ENCODE assay signal across 19 cellular contexts in genomic region chr9:101115062-101115461, GRCh38.
DNase-seq lines count a peak whose midpoint lies in the region; FAIRE-seq and TF ChIP-seq lines count a peak whose summit lies in the region.
"Had no signal": no experiment of that assay in that cellular context is flagged by ENCODE, and none has a peak within 500 bp of the region (broad histone marks: within the 10 kb centered on the region; RNA-seq: fewer than 3 reads in every experiment).

No MANE protein-coding gene starts in this region.

- H3K9ac ChIP-seq in H9 (ENCODE audit: extremely low read depth, insufficient read length, low read length), result no peak overlapping the region
- no peak overlapping the region for H3K9ac ChIP-seq in H1 (replicated peaks in 1 of 4; ENCODE audit: extremely low read depth in 1 of 4, low read depth in 3 of 4, low read length in 3 of 4)
- H3K9ac ChIP-seq in mesendoderm (ENCODE audit: low read length), result no peak overlapping the region
- H3K9ac ChIP-seq: GM23248 had no signal

- H3K56ac ChIP-seq in H9 (ENCODE audit: insufficient read length, low read depth, low read length) (no peak overlapping the region), H1 (replicated peaks; ENCODE audit: insufficient read length, low read depth, low read length) (no peak overlapping the region), mesendoderm (ENCODE audit: low read length) (peak overlapping the region; percentile 2)

- no peaks in the 10 kb centered on the region for H3K9me3 Mint-ChIP-seq in H9
- H3K9me3 Mint-ChIP-seq: IgD-negative memory B cell had no signal

- H3K79me2 ChIP-seq in H9 (ENCODE audit: insufficient read depth, low read length), result no peaks in the 10 kb centered on the region
- no peaks in the 10 kb centered on the region for H3K79me2 ChIP-seq in H1 (ENCODE audit: control insufficient read depth in 1 of 2, insufficient read depth in 2 of 2, low read length in 2 of 2)
- H3K79me2 ChIP-seq in mesendoderm (ENCODE audit: control insufficient read depth, insufficient read depth, low read length), result no peaks in the 10 kb centered on the region

- H3K27ac ChIP-seq in H9 (ENCODE audit: insufficient read length, low read depth, low read length) (no peak overlapping the region), H1 (ENCODE audit: low read depth, low read length) (no peak overlapping the region), mesendoderm (ENCODE audit: low read depth, low read length) (no peak overlapping the region)
- H3K27ac ChIP-seq: GM23248 had no signal

- H2BK5ac ChIP-seq in H9 (ENCODE audit: insufficient read length, low read length) (no peak overlapping the region), H1 (ENCODE audit: low read depth, low read length) (no peak overlapping the region), mesendoderm (ENCODE audit: low read length) (peak overlapping the region; percentile 1)

- H2AK5ac ChIP-seq in H9 (ENCODE audit: insufficient read length, low read length) (no peak overlapping the region), H1 (ENCODE audit: low read depth, low read length) (no peak overlapping the region), mesendoderm (ENCODE audit: low read length) (no peak overlapping the region)

- peak; percentile 32 for FAIRE-seq in H1 (lab: Jason Lieb, UNC)
- FAIRE-seq: G401.6, GM12891, HepG2, HTR-8/SVneo had no signal

- H4K8ac ChIP-seq in H9 (replicated peaks; ENCODE audit: insufficient read length, low read depth, low read length) (no peak overlapping the region), H1 (ENCODE audit: extremely low read depth, insufficient read depth, low read length) (no peak overlapping the region), mesendoderm (ENCODE audit: low read depth, low read length) (no peak overlapping the region)

- peak overlapping the region in 2 of 3 experiments; percentile 33 to 93; a peak in 4 of 7 replicates for H3K27ac Mint-ChIP-seq in H9
- H3K27ac Mint-ChIP-seq: CD4-positive, CD25-positive, alpha-beta regulatory T cell; CD8-positive, alpha-beta memory T cell; IgD-negative memory B cell had no signal

- no peaks in the 10 kb centered on the region for H3K27me3 Mint-ChIP-seq in H9 (ENCODE audit: low read depth)
- H3K27me3 Mint-ChIP-seq: CD4-positive, CD25-positive, alpha-beta regulatory T cell; CD8-positive, alpha-beta memory T cell had no signal

- H2BK20ac ChIP-seq in H9 (ENCODE audit: low read depth, low read length, poor library complexity, severe bottlenecking) (no peak overlapping the region), H1 (ENCODE audit: low read length) (no peak overlapping the region)

- no peak for TF ChIP-seq POLR2A in H1 (IDR thresholded peaks at IDR 0.05; ENCODE audit: control extremely low read depth in 1 of 2, low read depth in 2 of 2, low read length in 2 of 2)

- H3K9me3 ChIP-seq in H9 (ENCODE audit: control insufficient read depth, low read depth, low read length) (no peaks in the 10 kb centered on the region), H1 (ENCODE audit: insufficient read depth in 2 of 2, low read depth in 1 of 2, low read length in 1 of 2) (no peaks in the 10 kb centered on the region)
- H3K9me3 ChIP-seq: BE2C had no signal

- no peak overlapping the region for H3K18ac ChIP-seq in H9 (ENCODE audit: insufficient read length, low read depth, low read length)
- H3K18ac ChIP-seq in H1 (ENCODE audit: extremely low read depth, low read length), result no peak overlapping the region
- H3K18ac ChIP-seq in mesendoderm (ENCODE audit: low read length), result no peak overlapping the region

- H4K20me1 ChIP-seq in H9 (ENCODE audit: control insufficient read depth, insufficient read depth, insufficient read length), result no peaks in the 10 kb centered on the region
- H4K20me1 ChIP-seq in H1 (replicated peaks in 1 of 2; ENCODE audit: control insufficient read depth in 1 of 2, insufficient read depth in 2 of 2, low read length in 2 of 2), result no peaks in the 10 kb centered on the region

- no peak overlapping the region for H3T11ph ChIP-seq in H9 (ENCODE audit: low read length)

- H3K4me3 ChIP-seq in H1 (ENCODE audit: extremely low read depth in 1 of 4, insufficient read depth in 2 of 4, low read depth in 3 of 4, low read length in 4 of 4), result no peak overlapping the region
- H3K4me3 ChIP-seq in mesendoderm (ENCODE audit: low read length), result no peak overlapping the region
- H3K4me3 ChIP-seq: GM23248 had no signal

- no peak overlapping the region for H2AFZ ChIP-seq in H9 (ENCODE audit: low read length)
- no peak overlapping the region for H2AFZ ChIP-seq in H1 (ENCODE audit: low read length)
- H2AFZ ChIP-seq: GM23248 had no signal

- H3K4me1 Mint-ChIP-seq in H9, result peaks cover 40 to 44% of the 10 kb centered on the region in 2 experiments
- H3K4me1 Mint-ChIP-seq: CD4-positive, CD25-positive, alpha-beta regulatory T cell; CD8-positive, alpha-beta memory T cell; IgD-negative memory B cell had no signal

- no peak overlapping the region for H2BK15ac ChIP-seq in H9 (ENCODE audit: low read depth, low read length)
- H2BK15ac ChIP-seq in H1 (ENCODE audit: low read length), result no peak overlapping the region
- H2BK15ac ChIP-seq in mesendoderm (replicated peaks; ENCODE audit: low read depth), result no peak overlapping the region

- no peaks in the 10 kb centered on the region for H3K36me3 ChIP-seq in H1 (ENCODE audit: control insufficient read depth in 2 of 4, insufficient read depth in 4 of 4, low read length in 3 of 4)
- no peaks in the 10 kb centered on the region for H3K36me3 ChIP-seq in mesendoderm (ENCODE audit: control insufficient read depth, insufficient read depth, low read length)
- H3K36me3 ChIP-seq: BE2C had no signal

- H3K4me2 ChIP-seq in H9 (ENCODE audit: insufficient read depth, insufficient read length, low read length) (no peak overlapping the region), H1 (ENCODE audit: insufficient read depth in 1 of 2, low read depth in 2 of 2, low read length in 2 of 2) (peak overlapping the region in 1 of 2 experiments; percentile 36; a peak in 3 of 4 replicates), mesendoderm (ENCODE audit: low read length) (no peak overlapping the region)

- H4K5ac ChIP-seq in H9 (ENCODE audit: insufficient read length, low read depth, low read length) (no peak overlapping the region), H1 (ENCODE audit: insufficient read length, low read depth, low read length) (no peak overlapping the region), mesendoderm (ENCODE audit: low read length) (no peak overlapping the region)

- peak overlapping the region in 1 of 2 experiments; percentile 23; a peak in 3 of 5 replicates for H3K4me3 Mint-ChIP-seq in H9
- H3K4me3 Mint-ChIP-seq: CD8-positive, alpha-beta memory T cell; IgD-negative memory B cell had no signal

- CTCF ChIA-PET in H1 (lab: Charles Lee; ENCODE audit: partially characterized antibody), result interaction anchor here (0.6 to 1.7 kb wide), 6 partner anchors 9 to 400 kb away, joined by 3 to 7 read pairs (median 4); no protein-coding TSS in a partner anchor

- TF ChIP-seq RAD21 in H1 (IDR thresholded peaks at IDR 0.05 in 1 of 2, conservative IDR thresholded peaks at IDR 0.05 in 1 of 2; ENCODE audit: low read depth in 2 of 2, low read length in 2 of 2), result no peak

- H3K36me3 Mint-ChIP-seq in H9 (ENCODE audit: insufficient read depth in 1 of 3, low read depth in 3 of 3), result no peaks in the 10 kb centered on the region; a peak in 1 of 7 replicates
- H3K36me3 Mint-ChIP-seq: CD4-positive, CD25-positive, alpha-beta regulatory T cell; CD8-positive, alpha-beta memory T cell; IgD-negative memory B cell had no signal

- H3K4ac ChIP-seq in H9 (ENCODE audit: low read depth, low read length), result no peak overlapping the region
- H3K4ac ChIP-seq in H1 (replicated peaks; ENCODE audit: insufficient read length, low read depth, low read length), result no peak overlapping the region
- peak overlapping the region; percentile 6 for H3K4ac ChIP-seq in mesendoderm (ENCODE audit: low read depth, low read length)

- H3K23me2 ChIP-seq in H9 (ENCODE audit: insufficient read length, low read depth, low read length, poor library complexity, severe bottlenecking) (no peaks in the 10 kb centered on the region), H1 (ENCODE audit: low read depth, low read length) (no peaks in the 10 kb centered on the region)

- WGBS in H9 (ENCODE audit: extremely low coverage, insufficient read length, low lambda C conversion rate), result no CpG with 5 or more reads among the region's 4 CpGs
- WGBS in H1 (ENCODE audit: extremely low coverage in 1 of 2, insufficient coverage in 1 of 2, insufficient read length in 1 of 2, insufficient replicate concordance in 2 of 2, low coverage in 1 of 2, low lambda C conversion rate in 2 of 2, missing lambda C conversion rate in 1 of 2), 2 experiments, result 46% methylated on average over 4 of the region's 4 CpGs; no CpG with 5 or more reads in 1 of the 2 experiments
- WGBS in mesendoderm (ENCODE audit: extremely low coverage, insufficient coverage, low lambda C conversion rate), result no CpG with 5 or more reads among the region's 4 CpGs

- H3K27me3 ChIP-seq in H9 (ENCODE audit: insufficient read depth, low read length) (no peaks in the 10 kb centered on the region), H1 (replicated peaks in 1 of 4; ENCODE audit: control insufficient read depth in 3 of 4, extremely low read depth in 1 of 4, insufficient read depth in 3 of 4, low read length in 3 of 4) (no peaks in the 10 kb centered on the region), mesendoderm (ENCODE audit: insufficient read depth, low read length, poor library complexity) (no peaks in the 10 kb centered on the region)
- H3K27me3 ChIP-seq: BE2C had no signal

- no peak overlapping the region for H3K23ac ChIP-seq in H9 (ENCODE audit: insufficient read length, low read depth, low read length)
- H3K23ac ChIP-seq in H1 (ENCODE audit: insufficient read length), result no peak overlapping the region
- no peak overlapping the region for H3K23ac ChIP-seq in mesendoderm (ENCODE audit: low read length)

- POLR2A ChIA-PET in H1 (lab: Charles Lee; ENCODE audit: partially characterized antibody), result no interaction called here

- H2BK12ac ChIP-seq in H9 (ENCODE audit: insufficient read length, low read depth, low read length) (no peak overlapping the region), H1 (ENCODE audit: low read depth, low read length) (no peak overlapping the region)

- DNase-seq in H9 (no peak), H1 (ENCODE audit: low read depth in 1 of 2, low spot score in 2 of 2) (no peak), mesendoderm (peak; percentile 56), NAMALWA (ENCODE audit: low spot score) (no peak), NCI-H2029 treated with DMSO at 0.1 percent for 48 hours (lab: John Stamatoyannopoulos, UW) (no peak), LoVo (ENCODE audit: low spot score) (no peak), NCI-H2227 (lab: John Stamatoyannopoulos, UW; ENCODE audit: unreplicated experiment) (no peak)
- DNase-seq: BE2C; C1 segment of cervical spinal cord; CD4-positive, CD25-positive, alpha-beta regulatory T cell; CD8-positive, alpha-beta memory T cell; COR-L47; GM23248; H7 had no signal

- no peak overlapping the region for H2BK120ac ChIP-seq in H9 (ENCODE audit: low read depth, low read length, poor library complexity, severe bottlenecking)
- peak overlapping the region; percentile 68 for H2BK120ac ChIP-seq in H1 (replicated peaks; ENCODE audit: low read depth, low read length)
- H2BK120ac ChIP-seq in mesendoderm (ENCODE audit: low read depth, low read length), result no peak overlapping the region

- no peak overlapping the region for H4K91ac ChIP-seq in H9 (ENCODE audit: insufficient read length, low read depth, low read length)
- H4K91ac ChIP-seq in H1 (replicated peaks; ENCODE audit: insufficient read length, low read length), result no peak overlapping the region

- TF ChIP-seq EP300 in H1 (IDR thresholded peaks at IDR 0.05; ENCODE audit: borderline replicate concordance in 1 of 2, low read depth in 2 of 2, low read length in 2 of 2), result no peak

- H3K79me1 ChIP-seq in H9 (ENCODE audit: insufficient read depth, low read depth, low read length, poor library complexity, severe bottlenecking) (no peaks in the 10 kb centered on the region), H1 (ENCODE audit: low read depth, low read length) (no peaks in the 10 kb centered on the region), mesendoderm (ENCODE audit: low read length) (no peaks in the 10 kb centered on the region)

- H3K14ac ChIP-seq in H9 (ENCODE audit: insufficient read depth, low read length) (no peak overlapping the region), H1 (ENCODE audit: insufficient read length) (no peak overlapping the region)

- no peak for TF ChIP-seq CTCF in H9 (conservative IDR thresholded peaks at IDR 0.05)
- TF ChIP-seq CTCF in H1 (IDR thresholded peaks at IDR 0.05; ENCODE audit: control extremely low read depth in 1 of 3, insufficient read depth in 1 of 3, low read depth in 1 of 3, low read length in 3 of 3), result no peak

- H3K4me1 ChIP-seq in H9 (ENCODE audit: insufficient read depth, low read length) (peaks cover 15% of the 10 kb centered on the region; the same call in 1 of the 2 replicates), H1 (replicated peaks in 1 of 4; ENCODE audit: control insufficient read depth in 3 of 4, insufficient read depth in 4 of 4, low read length in 3 of 4) (peaks cover 0 to 15% (median 5%) of the 10 kb centered on the region in 4 experiments; a peak in 4 of 7 replicates), mesendoderm (ENCODE audit: control insufficient read depth, low read depth, low read length) (peaks cover 13% of the 10 kb centered on the region)
- H3K4me1 ChIP-seq: BE2C had no signal
